8 cellular contexts compared by ENCODE assay signal in the genomic region with DNA sequence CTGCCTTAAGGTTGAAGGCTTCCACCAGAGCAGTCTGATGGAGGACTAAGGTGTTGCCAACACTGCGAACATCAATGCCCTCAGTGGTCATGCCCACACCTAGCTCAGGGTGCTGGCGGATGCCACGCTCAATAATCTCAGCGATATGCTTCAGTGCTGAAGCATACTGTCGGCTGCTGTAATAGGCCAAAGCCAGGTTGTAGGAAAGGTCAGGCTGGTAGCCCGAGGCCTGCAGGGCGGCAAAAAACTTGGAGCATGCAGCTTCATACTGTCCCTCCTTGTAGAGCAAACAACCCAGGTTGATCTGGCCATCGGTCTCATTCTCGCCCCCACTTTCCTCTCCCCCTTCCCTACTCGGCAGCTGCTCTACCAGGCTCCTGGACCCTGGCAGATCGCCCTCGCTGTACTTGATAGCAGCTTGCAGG.
DNase-seq lines count a peak whose midpoint lies in the region; TF ChIP-seq lines count a peak whose summit lies in the region.

No MANE protein-coding gene starts in this region.

- no peak for TF ChIP-seq CTCF in BJ (IDR thresholded peaks at IDR 0.05; ENCODE audit: insufficient read depth, low read depth, low read length)

- H3K36me3 ChIP-seq in BJ (ENCODE audit: control insufficient read depth, insufficient read depth, low read length): no peaks in the 10 kb centered on the region
- H3K36me3 ChIP-seq in HUES48 (ENCODE audit: control insufficient read depth, insufficient read depth, low read length): no peaks in the 10 kb centered on the region
- H3K36me3 ChIP-seq in adipocyte (ENCODE audit: control insufficient read depth, insufficient read depth, low read length, severe bottlenecking): no peaks in the 10 kb centered on the region
- H3K36me3 ChIP-seq in skeletal muscle satellite cell (ENCODE audit: insufficient read depth, low read length): no peaks in the 10 kb centered on the region

- POLR2A ChIA-PET in BJ (lab: Charles Lee): interaction anchor here (0.5 kb wide), 1 partner anchor 409 kb away, joined by 7 read pairs; no protein-coding TSS in a partner anchor

- H3K4me2 ChIP-seq in skeletal muscle satellite cell (ENCODE audit: low read length): peak overlapping the region; percentile 83

- H3K9ac ChIP-seq in HUES48 (ENCODE audit: low read depth, low read length) (peak overlapping the region; percentile 98), adipocyte (ENCODE audit: low read length) (peak overlapping the region; percentile 91), skeletal muscle satellite cell (ENCODE audit: low read depth, low read length) (peak overlapping the region; percentile 96)

- H3K4me3 ChIP-seq in BJ (ENCODE audit: low read depth, low read length) (peak overlapping the region; percentile 71), HUES48 (ENCODE audit: low read depth, low read length) (peak overlapping the region; percentile 100), adipocyte (ENCODE audit: low read length) (peak overlapping the region; percentile 97), iPS-11a (ENCODE audit: low read depth, low read length) (peak overlapping the region; percentile 93), skeletal muscle satellite cell (ENCODE audit: low read length) (peak overlapping the region; percentile 86)

- H3K4me1 ChIP-seq in HUES48 (ENCODE audit: control insufficient read depth, insufficient read depth, low read length) (peaks cover 3% of the 10 kb centered on the region; the same call in 1 of the 2 replicates), adipocyte (ENCODE audit: control insufficient read depth, insufficient read depth, low read length) (peaks cover 7% of the 10 kb centered on the region), skeletal muscle satellite cell (ENCODE audit: control insufficient read depth, insufficient read depth, low read length) (peaks cover 5% of the 10 kb centered on the region)

- DNase-seq in BJ (ENCODE audit: low read depth): no peak
- no peak for DNase-seq in adipocyte (ENCODE audit: low read depth)
- no peak for DNase-seq in HuH-7.5 (ENCODE audit: low spot score)
- DNase-seq in NOMO-1 treated with dmso at 0.1 percent for 144 hours (lab: John Stamatoyannopoulos, UW; ENCODE audit: unreplicated experiment): no peak
- no peak for DNase-seq in COLO668 (lab: John Stamatoyannopoulos, UW; ENCODE audit: unreplicated experiment)

- no peaks in the 10 kb centered on the region for H3K9me3 ChIP-seq in HUES48 (ENCODE audit: control insufficient read depth, insufficient read depth, low read length)
- no peaks in the 10 kb centered on the region for H3K9me3 ChIP-seq in adipocyte (ENCODE audit: control insufficient read depth, low read length)
- no peaks in the 10 kb centered on the region for H3K9me3 ChIP-seq in skeletal muscle satellite cell (replicated peaks; ENCODE audit: low read length)

- no peaks in the 10 kb centered on the region; the same call in 1 of the 2 replicates for H3K27me3 ChIP-seq in BJ (ENCODE audit: control insufficient read depth, insufficient read depth, low read length)
- H3K27me3 ChIP-seq in HUES48 (ENCODE audit: control insufficient read depth, insufficient read depth, low read length): no peaks in the 10 kb centered on the region
- no peaks in the 10 kb centered on the region for H3K27me3 ChIP-seq in adipocyte (replicated peaks; ENCODE audit: control insufficient read depth, insufficient read depth, low read length)
- no peaks in the 10 kb centered on the region for H3K27me3 ChIP-seq in skeletal muscle satellite cell (ENCODE audit: control insufficient read depth, insufficient read depth, low read length)

- peak overlapping the region; percentile 99 for H3K27ac ChIP-seq in HUES48 (ENCODE audit: low read depth, low read length)

- CTCF ChIA-PET in BJ (lab: Yijun Ruan, JAX): no interaction called here
